In the genomic region with DNA sequence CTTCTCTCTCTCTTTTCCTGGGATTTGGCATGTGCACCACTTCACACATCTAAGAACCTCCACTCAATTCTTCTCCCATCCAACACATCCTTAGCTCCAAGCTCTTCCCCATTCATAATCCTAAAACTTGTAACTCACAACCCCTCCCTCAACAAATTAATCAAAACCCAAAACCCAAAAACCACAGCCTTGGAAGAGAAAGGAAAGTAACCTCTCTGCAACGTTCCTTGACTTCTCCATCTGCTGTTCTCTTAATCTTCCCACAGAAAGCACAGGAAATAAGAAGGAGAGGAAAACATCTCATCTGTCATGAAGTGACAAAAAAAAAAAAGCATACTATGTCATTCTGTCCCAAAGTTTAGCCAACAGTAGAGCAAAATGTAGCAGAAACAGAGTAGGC, we compare ENCODE assay signal across 18 cellular contexts.
"Had no signal": no experiment of that assay in that cellular context is flagged by ENCODE, and none has a peak within 500 bp of the region (broad histone marks: within the 10 kb centered on the region; RNA-seq: fewer than 3 reads in every experiment).

No MANE protein-coding gene starts in this region.

- H3K9me3 ChIP-seq: left lung, suprapubic skin, vagina had no signal

- H3K27ac ChIP-seq: left lung, parathyroid adenoma, suprapubic skin, tibial nerve, vagina had no signal

- H3K9me3 Mint-ChIP-seq: activated CD4-positive, alpha-beta memory T cell treated with anti-CD3 and anti-CD28 coated beads for 36 hours; activated naive CD4-positive, alpha-beta T cell treated with anti-CD3 and anti-CD28 coated beads, Interleukin-2, amount 50 U/mL, for 24 hours; stimulated activated effector memory CD8-positive, alpha-beta T cell treated with anti-CD3 and anti-CD28 coated beads, Interleukin-12 subunit alpha, Interleukin-12 subunit beta, amount 100 ng/mL, for 72 hours; stimulated activated naive CD8-positive, alpha-beta T cell treated with anti-CD3 and anti-CD28 coated beads, Interleukin-15, amount 100 ng/mL, for 72 hours had no signal

- H3K79me2 ChIP-seq: parathyroid adenoma had no signal

- H3K9ac ChIP-seq: parathyroid adenoma had no signal

- H3K27me3 ChIP-seq: left lung, suprapubic skin, tibial nerve, vagina had no signal

- H3K4me3 Mint-ChIP-seq: activated CD4-positive, alpha-beta memory T cell treated with anti-CD3 and anti-CD28 coated beads for 36 hours; activated naive CD4-positive, alpha-beta T cell treated with anti-CD3 and anti-CD28 coated beads, Interleukin-2, amount 50 U/mL, for 24 hours; brain; immature natural killer cell; naive B cell; stimulated activated effector memory CD8-positive, alpha-beta T cell treated with anti-CD3 and anti-CD28 coated beads, Interleukin-12 subunit alpha, Interleukin-12 subunit beta, amount 100 ng/mL, for 72 hours; stimulated activated naive CD8-positive, alpha-beta T cell treated with anti-CD3 and anti-CD28 coated beads, Interleukin-15, amount 100 ng/mL, for 72 hours had no signal

- DNase-seq: activated CD4-positive, alpha-beta memory T cell treated with anti-CD3 and anti-CD28 coated beads for 36 hours; activated gamma-delta T cell treated with Interleukin-2 at 50 U/mL for 16 hours; anterior cingulate cortex; foreskin fibroblast; immature natural killer cell; left lung; naive B cell; nucleus accumbens; stimulated activated CD4-positive, alpha-beta T cell treated with anti-CD3 and anti-CD28 coated beads, Interleukin-1b, Interleukin-23, amount 100 ng/mL, for 48 hours; stimulated activated naive CD8-positive, alpha-beta T cell treated with anti-CD3 and anti-CD28 coated beads, Interleukin-15, amount 100 ng/mL, for 72 hours had no signal

- H3K4me3 ChIP-seq: left lung, lung, suprapubic skin, tibial nerve, vagina had no signal

- H3K36me3 Mint-ChIP-seq: activated CD4-positive, alpha-beta memory T cell treated with anti-CD3 and anti-CD28 coated beads for 36 hours; activated naive CD4-positive, alpha-beta T cell treated with anti-CD3 and anti-CD28 coated beads, Interleukin-2, amount 50 U/mL, for 24 hours; brain; immature natural killer cell; naive B cell; stimulated activated effector memory CD8-positive, alpha-beta T cell treated with anti-CD3 and anti-CD28 coated beads, Interleukin-12 subunit alpha, Interleukin-12 subunit beta, amount 100 ng/mL, for 72 hours had no signal

- H3K27ac Mint-ChIP-seq: activated CD4-positive, alpha-beta memory T cell treated with anti-CD3 and anti-CD28 coated beads for 36 hours; activated naive CD4-positive, alpha-beta T cell treated with anti-CD3 and anti-CD28 coated beads, Interleukin-2, amount 50 U/mL, for 24 hours; brain; immature natural killer cell; naive B cell; stimulated activated effector memory CD8-positive, alpha-beta T cell treated with anti-CD3 and anti-CD28 coated beads, Interleukin-12 subunit alpha, Interleukin-12 subunit beta, amount 100 ng/mL, for 72 hours; stimulated activated naive CD8-positive, alpha-beta T cell treated with anti-CD3 and anti-CD28 coated beads, Interleukin-15, amount 100 ng/mL, for 72 hours had no signal

- H3K4me1 Mint-ChIP-seq: activated naive CD4-positive, alpha-beta T cell treated with anti-CD3 and anti-CD28 coated beads, Interleukin-2, amount 50 U/mL, for 24 hours; immature natural killer cell; naive B cell; stimulated activated effector memory CD8-positive, alpha-beta T cell treated with anti-CD3 and anti-CD28 coated beads, Interleukin-12 subunit alpha, Interleukin-12 subunit beta, amount 100 ng/mL, for 72 hours; stimulated activated naive CD8-positive, alpha-beta T cell treated with anti-CD3 and anti-CD28 coated beads, Interleukin-15, amount 100 ng/mL, for 72 hours had no signal

- H3K36me3 ChIP-seq: left lung, suprapubic skin, tibial nerve, vagina had no signal

- H3K4me1 ChIP-seq: left lung, parathyroid adenoma, suprapubic skin, tibial nerve had no signal

- H2AFZ ChIP-seq: parathyroid adenoma had no signal

- ATAC-seq: stimulated activated effector memory CD8-positive, alpha-beta T cell treated with anti-CD3 and anti-CD28 coated beads, Interleukin-12 subunit alpha, Interleukin-12 subunit beta, amount 100 ng/mL, for 72 hours; stimulated activated naive CD8-positive, alpha-beta T cell treated with anti-CD3 and anti-CD28 coated beads, Interleukin-15, amount 100 ng/mL, for 72 hours had no signal
